In genomic region chr10:60003709-60004191, GRCh38 we compare ENCODE assay signal across 14 cellular contexts.
DNase-seq lines count a peak whose midpoint lies in the region; ATAC-seq and TF ChIP-seq lines count a peak whose summit lies in the region.
"Had no signal": no experiment of that assay in that cellular context is flagged by ENCODE, and none has a peak within 500 bp of the region (broad histone marks: within the 10 kb centered on the region; RNA-seq: fewer than 3 reads in every experiment).

No MANE protein-coding gene starts in this region.

- TF ChIP-seq POLR2A in erythroblast (IDR thresholded peaks at IDR 0.05; ENCODE audit: low read length), result no peak

- no peak overlapping the region for H2BK5ac ChIP-seq in mesendoderm (ENCODE audit: low read length)

- WGBS in mesendoderm (ENCODE audit: extremely low coverage, insufficient coverage, low lambda C conversion rate), result no CpG with 5 or more reads among the region's 1 CpG

- H3K4ac ChIP-seq in mesendoderm (ENCODE audit: low read depth, low read length), result no peak overlapping the region

- H3K36me3 Mint-ChIP-seq in WTC11, result peaks cover 11% of the 10 kb centered on the region

- H4K8ac ChIP-seq in mesendoderm (ENCODE audit: low read depth, low read length), result no peak overlapping the region

- peak overlapping the region; percentile 14; the same call in 1 of the 2 replicates for H3K4me3 Mint-ChIP-seq in WTC11

- H2AK5ac ChIP-seq in mesendoderm (ENCODE audit: low read length), result no peak overlapping the region

- H3K79me1 ChIP-seq in mesendoderm (ENCODE audit: low read length), result no peaks in the 10 kb centered on the region

- peaks cover 15% of the 10 kb centered on the region for H3K4me1 Mint-ChIP-seq in WTC11

- H3K36me3 ChIP-seq in HUES48 (ENCODE audit: control insufficient read depth, insufficient read depth, low read length) (no peaks in the 10 kb centered on the region), mesendoderm (ENCODE audit: control insufficient read depth, insufficient read depth, low read length) (no peaks in the 10 kb centered on the region)
- H3K36me3 ChIP-seq: BLaER1 treated with 17β-estradiol and CSF1 and Interleukin-3, amounts not matched to agents 10 nM and 100 nM; HAP-1; MG63 had no signal

- peak; percentile 2 for DNase-seq in NCI-H1105 (lab: John Stamatoyannopoulos, UW)
- no peak for DNase-seq in NCI-H1105 treated with DMSO at 0.1 percent for 48 hours (lab: John Stamatoyannopoulos, UW)
- DNase-seq in WTC11 (ENCODE audit: low spot score), result peak; percentile 15
- DNase-seq in mesendoderm, result peak; percentile 34
- no peak for DNase-seq in NCI-H128 (lab: John Stamatoyannopoulos, UW; ENCODE audit: unreplicated experiment)
- DNase-seq in erythroblast (lab: John Stamatoyannopoulos, UW), result no peak
- no peak for DNase-seq in islet precursor cell
- DNase-seq: 8988T, MG63, NCI-H1930, SIG-M5 had no signal

- no peak overlapping the region for H3K18ac ChIP-seq in mesendoderm (ENCODE audit: low read length)

- H3K4me2 ChIP-seq in mesendoderm (ENCODE audit: low read length), result no peak overlapping the region
- H3K4me2 ChIP-seq: BLaER1 treated with 17β-estradiol and CSF1 and Interleukin-3, amounts not matched to agents 10 nM and 100 nM had no signal

- TF ChIP-seq CTCF in WTC11 (IDR thresholded peaks at IDR 0.05), result no peak

- no peak overlapping the region for H3K23ac ChIP-seq in mesendoderm (ENCODE audit: low read length)

- H3K27me3 ChIP-seq in HUES48 (ENCODE audit: control insufficient read depth, insufficient read depth, low read length) (no peaks in the 10 kb centered on the region), mesendoderm (ENCODE audit: insufficient read depth, low read length, poor library complexity) (no peaks in the 10 kb centered on the region)
- H3K27me3 ChIP-seq: BLaER1 treated with 17β-estradiol and CSF1 and Interleukin-3, amounts not matched to agents 10 nM and 100 nM; MG63 had no signal

- no peak overlapping the region for H2BK120ac ChIP-seq in mesendoderm (ENCODE audit: low read depth, low read length)

- no peaks in the 10 kb centered on the region for H3K79me2 ChIP-seq in mesendoderm (ENCODE audit: control insufficient read depth, insufficient read depth, low read length)

- no peaks in the 10 kb centered on the region for H3K9me3 ChIP-seq in HUES48 (ENCODE audit: control insufficient read depth, insufficient read depth, low read length)
- H3K9me3 ChIP-seq: HAP-1, MG63 had no signal

- peak overlapping the region; percentile 3; the same call in 1 of the 2 replicates for H3K4me3 ChIP-seq in HUES48 (ENCODE audit: low read depth, low read length)
- H3K4me3 ChIP-seq in mesendoderm (ENCODE audit: low read length), result no peak overlapping the region
- H3K4me3 ChIP-seq: BLaER1 treated with 17β-estradiol and CSF1 and Interleukin-3, amounts not matched to agents 10 nM and 100 nM; HAP-1; MG63 had no signal

- H2BK15ac ChIP-seq in mesendoderm (replicated peaks; ENCODE audit: low read depth), result no peak overlapping the region

- H3K9me3 Mint-ChIP-seq in WTC11, result peaks cover 26% of the 10 kb centered on the region

- no peaks in the 10 kb centered on the region for H3K27me3 Mint-ChIP-seq in WTC11 (ENCODE audit: low read depth)

- ATAC-seq in WTC11, result peak; percentile 95

- no peak overlapping the region for H3K56ac ChIP-seq in mesendoderm (ENCODE audit: low read length)

- POLR2A ChIA-PET in WTC11 (lab: Charles Lee), result interaction anchor here (0.5 kb wide), 1 partner anchor 249 kb away, joined by 3 read pairs; no protein-coding TSS in a partner anchor

- CTCF ChIA-PET in WTC11 (lab: Charles Lee), result interaction anchor here (2.3 kb wide), 1 partner anchor 173 kb away, joined by 6 read pairs; no protein-coding TSS in a partner anchor

- H3K27ac ChIP-seq in HUES48 (ENCODE audit: low read depth, low read length) (peak overlapping the region; percentile 85), mesendoderm (ENCODE audit: low read depth, low read length) (no peak overlapping the region)
- H3K27ac ChIP-seq: BLaER1 treated with 17β-estradiol and CSF1 and Interleukin-3, amounts not matched to agents 10 nM and 100 nM had no signal

- no peak overlapping the region for H4K5ac ChIP-seq in mesendoderm (ENCODE audit: low read length)

- H3K9ac ChIP-seq in HUES48 (ENCODE audit: low read depth, low read length), result no peak overlapping the region
- H3K9ac ChIP-seq in mesendoderm (ENCODE audit: low read length), result no peak overlapping the region
- H3K9ac ChIP-seq: BLaER1 treated with 17β-estradiol and CSF1 and Interleukin-3, amounts not matched to agents 10 nM and 100 nM had no signal

- H3K27ac Mint-ChIP-seq in WTC11, result no peak overlapping the region; the same call in 1 of the 2 replicates

- H3K4me1 ChIP-seq in HUES48 (ENCODE audit: control insufficient read depth, insufficient read depth, low read length) (peaks cover 35% of the 10 kb centered on the region), mesendoderm (ENCODE audit: control insufficient read depth, low read depth, low read length) (peaks cover 6% of the 10 kb centered on the region)
- H3K4me1 ChIP-seq: HAP-1 had no signal

TF ChIP-seq in WTC11, 78 proteins besides CTCF, POLR2A, EP300 and RAD21:
- TF ChIP-seq ZNF423 (CRISPR knock-in tag; IDR thresholded peaks at IDR 0.05) (peak; percentile 70), CREM (CRISPR knock-in tag; IDR thresholded peaks at IDR 0.05) (peak; percentile 66; the same call in 1 of the 2 replicates), ELF4 (CRISPR knock-in tag; IDR thresholded peaks at IDR 0.05; ENCODE audit: low read depth) (no peak), MLX (CRISPR knock-in tag; IDR thresholded peaks at IDR 0.05) (no peak), FOXP4 (CRISPR knock-in tag; IDR thresholded peaks at IDR 0.05) (peak; percentile 21; the same call in 1 of the 2 replicates), ETV6 (CRISPR knock-in tag; IDR thresholded peaks at IDR 0.05) (peak; percentile 53; the same call in 1 of the 2 replicates), ZNF396 (CRISPR knock-in tag; IDR thresholded peaks at IDR 0.05; ENCODE audit: borderline replicate concordance) (0 out of 2 replicates have a peak, but pooled peaks have one; percentile 35), TP53 (CRISPR knock-in tag; IDR thresholded peaks at IDR 0.05) (no peak), TEAD1 (CRISPR knock-in tag; IDR thresholded peaks at IDR 0.05) (peak; percentile 81; the same call in 1 of the 2 replicates)

Comparison
In these comparisons a context has a peak if more than half of its experiments do, and no peak if none do; other contexts are left out.
1. DNase-seq: peak in NCI-H1105 (single experiment), WTC11 (single experiment) and mesendoderm (single experiment); none in NCI-H1105 treated with DMSO at 0.1 percent for 48 hours (single experiment), NCI-H128 (single experiment), erythroblast (0 of 2) and islet precursor cell (single experiment).